1 cellular context compared by ENCODE assay signal in the genomic region with DNA sequence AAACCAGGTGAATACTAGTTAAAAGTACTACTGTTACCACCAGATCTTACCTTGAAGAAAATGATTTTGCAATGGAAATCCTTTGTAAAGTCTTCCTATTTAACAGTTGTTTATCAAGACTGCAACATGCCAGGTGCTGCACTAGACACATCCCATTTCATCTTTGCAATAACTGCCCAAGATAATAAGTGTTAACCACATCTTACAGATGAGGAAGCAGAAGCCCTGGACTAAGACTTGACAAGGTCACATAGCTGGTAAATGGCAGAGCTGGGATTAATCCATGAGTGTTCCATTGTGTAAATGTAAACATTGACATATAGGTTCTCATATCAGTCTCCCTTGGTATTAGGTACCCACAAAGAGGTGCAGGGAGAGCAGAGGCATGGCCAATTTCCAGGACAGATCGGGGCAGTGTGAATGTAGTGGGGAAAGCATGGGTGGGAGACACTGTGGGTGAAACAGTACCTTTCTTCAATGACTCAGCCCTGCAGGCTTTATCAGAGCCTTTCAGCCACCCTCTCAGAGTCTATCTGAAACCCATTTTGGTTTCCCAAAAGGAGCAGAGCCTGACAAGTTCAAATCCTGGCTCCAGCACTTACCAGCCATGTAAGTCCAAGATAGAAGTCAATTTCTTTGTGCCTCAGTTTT.
TF ChIP-seq lines count a peak whose summit lies in the region.

No MANE protein-coding gene starts in this region.

TF ChIP-seq in GM12878, 131 proteins besides CTCF, POLR2A, EP300 and RAD21:
- no peak for TF ChIP-seq RUNX3 (IDR thresholded peaks at IDR 0.05; ENCODE audit: low read length)
- peak; percentile 33; the same call in 1 of the 2 replicates for TF ChIP-seq DPF2 (IDR thresholded peaks at IDR 0.05)
- no peak for TF ChIP-seq ZNF384 (IDR thresholded peaks at IDR 0.05; ENCODE audit: borderline replicate concordance, low read depth, low read length)
- no peak for TF ChIP-seq POLR2AphosphoS2 (IDR thresholded peaks at IDR 0.05; ENCODE audit: low read depth, low read length)
- TF ChIP-seq IKZF1 (conservative IDR thresholded peaks at IDR 0.05) = peak; percentile 42; the same call in 1 of the 2 replicates
- TF ChIP-seq SMARCA5 (IDR thresholded peaks at IDR 0.05) = no peak
